11 cellular contexts compared by ENCODE assay signal in genomic region chr3:196219970-196220311, GRCh38. TPM values are rescaled to one million over a fixed set of nuclear protein-coding genes. Genes with fewer than 3 reads are reported as not detected.
A peak's percentile ranks its signal among the peaks of the same experiment; 100 is the strongest.
DNase-seq lines count a peak whose midpoint lies in the region; ATAC-seq and TF ChIP-seq lines count a peak whose summit lies in the region.
"Had no signal": no experiment of that assay in that cellular context is flagged by ENCODE, and none has a peak within 500 bp of the region (broad histone marks: within the 10 kb centered on the region; RNA-seq: fewer than 3 reads in every experiment).

No MANE protein-coding gene starts in this region.

- 80% methylated on average over 19 of the region's 19 CpGs for WGBS in right cardiac atrium
- 90% methylated on average over 19 of the region's 19 CpGs for WGBS in mesenchymal stem cell

- H3K4me2 ChIP-seq in mesenchymal stem cell (ENCODE audit: low read length, poor library complexity, severe bottlenecking): no peak overlapping the region

- H4K8ac ChIP-seq in mesenchymal stem cell (ENCODE audit: low read length): no peak overlapping the region

- no peak overlapping the region for H2BK12ac ChIP-seq in mesenchymal stem cell (ENCODE audit: low read length in 2 of 2)

- no peak for TF ChIP-seq CTCF in type B pancreatic cell (conservative IDR thresholded peaks at IDR 0.05)

- H3K9me3 Mint-ChIP-seq in activated T-helper 17 cell treated with anti-CD3 and anti-CD28 coated beads, Interleukin-2, amount 50 U/mL, for 72 hours: no peaks in the 10 kb centered on the region
- no peaks in the 10 kb centered on the region for H3K9me3 Mint-ChIP-seq in type B pancreatic cell

- no peak overlapping the region for H2BK120ac ChIP-seq in mesenchymal stem cell (ENCODE audit: low read depth, low read length)

- H2BK15ac ChIP-seq in mesenchymal stem cell (ENCODE audit: low read depth, poor library complexity, severe bottlenecking): no peak overlapping the region

- H3K79me1 ChIP-seq in mesenchymal stem cell (replicated peaks; ENCODE audit: low read length, poor library complexity, severe bottlenecking): no peaks in the 10 kb centered on the region

- no peak overlapping the region for H2AK5ac ChIP-seq in mesenchymal stem cell (ENCODE audit: low read length, severe bottlenecking)

- no peak overlapping the region for H4K91ac ChIP-seq in mesenchymal stem cell (ENCODE audit: low read length)

- H3K4me3 Mint-ChIP-seq in activated T-helper 17 cell treated with anti-CD3 and anti-CD28 coated beads, Interleukin-2, amount 50 U/mL, for 72 hours: peak overlapping the region; percentile 80
- H3K4me3 Mint-ChIP-seq in type B pancreatic cell: no peak overlapping the region

- H3K27ac ChIP-seq in right cardiac atrium (ENCODE audit: low read length) (no peak overlapping the region), mesenchymal stem cell (ENCODE audit: low read length, poor library complexity, severe bottlenecking) (peak overlapping the region; percentile 0)
- H3K27ac ChIP-seq: thyroid gland had no signal

- no peak overlapping the region for H2BK5ac ChIP-seq in mesenchymal stem cell (ENCODE audit: low read depth, low read length, poor library complexity, severe bottlenecking)

- H3K9ac ChIP-seq in mesenchymal stem cell (ENCODE audit: low read length): peak overlapping the region; percentile 77

- no peaks in the 10 kb centered on the region for H3K36me3 ChIP-seq in mesenchymal stem cell (ENCODE audit: control insufficient read depth in 1 of 2, insufficient read depth in 2 of 2, low read depth in 1 of 2, low read length in 2 of 2)
- H3K36me3 ChIP-seq: thyroid gland had no signal

- ATAC-seq in right cardiac atrium (peak; percentile 6 to 21), GM21529 (IDR thresholded peaks at IDR 0.05; ENCODE audit: unreplicated experiment) (no peak)
- ATAC-seq in activated T-helper 17 cell treated with anti-CD3 and anti-CD28 coated beads, Interleukin-2, amount 50 U/mL, for 72 hours (replicated peaks): no peak

- no peak overlapping the region for H3K18ac ChIP-seq in mesenchymal stem cell (ENCODE audit: low read depth in 1 of 2, low read length in 2 of 2)

- no peaks in the 10 kb centered on the region for H3K4me1 ChIP-seq in right cardiac atrium (ENCODE audit: control insufficient read depth, insufficient read depth, low read length)
- peaks cover 13% of the 10 kb centered on the region for H3K4me1 ChIP-seq in mesenchymal stem cell (ENCODE audit: control insufficient read depth, insufficient read depth, low read depth, low read length)

- H2AFZ ChIP-seq in mesenchymal stem cell (ENCODE audit: low read depth, low read length): no peak overlapping the region

- H3K27me3 Mint-ChIP-seq in activated T-helper 17 cell treated with anti-CD3 and anti-CD28 coated beads, Interleukin-2, amount 50 U/mL, for 72 hours: no peaks in the 10 kb centered on the region
- peaks cover 3% of the 10 kb centered on the region for H3K27me3 Mint-ChIP-seq in type B pancreatic cell

- H3K14ac ChIP-seq in mesenchymal stem cell (ENCODE audit: low read length in 2 of 2): no peak overlapping the region

- H3K9me3 ChIP-seq in right cardiac atrium (ENCODE audit: control insufficient read depth, low read length) (no peaks in the 10 kb centered on the region), mesenchymal stem cell (ENCODE audit: control insufficient read depth, low read length) (no peaks in the 10 kb centered on the region)
- H3K9me3 ChIP-seq: thyroid gland had no signal

- H3K4ac ChIP-seq in mesenchymal stem cell (ENCODE audit: low read depth in 1 of 2, low read length in 2 of 2): no peak overlapping the region

- H3K23ac ChIP-seq in mesenchymal stem cell (ENCODE audit: low read length in 2 of 2): no peak overlapping the region

- no peak for DNase-seq in right cardiac atrium
- no peak for DNase-seq in cardiac septum (ENCODE audit: low spot score)
- DNase-seq in mesenchymal stem cell: no peak
- DNase-seq in type B pancreatic cell (ENCODE audit: extremely low spot score, unreplicated experiment): peak; percentile 63
- no peak for DNase-seq in retina
- DNase-seq in occipital lobe (lab: John Stamatoyannopoulos, UW): no peak
- DNase-seq: Calu3, thyroid gland had no signal

- no peak overlapping the region for H3K4me3 ChIP-seq in right cardiac atrium (ENCODE audit: low read length)
- H3K4me3 ChIP-seq in mesenchymal stem cell (ENCODE audit: insufficient read depth in 1 of 2, low read depth in 1 of 2, low read length in 2 of 2): peak overlapping the region in 1 of 2 experiments; percentile 74
- H3K4me3 ChIP-seq: thyroid gland had no signal

- H3K4me1 Mint-ChIP-seq in activated T-helper 17 cell treated with anti-CD3 and anti-CD28 coated beads, Interleukin-2, amount 50 U/mL, for 72 hours: peaks cover 11% of the 10 kb centered on the region
- H3K4me1 Mint-ChIP-seq in type B pancreatic cell (ENCODE audit: unreplicated experiment): peaks cover 12% of the 10 kb centered on the region

- no peaks in the 10 kb centered on the region for H3K36me3 Mint-ChIP-seq in activated T-helper 17 cell treated with anti-CD3 and anti-CD28 coated beads, Interleukin-2, amount 50 U/mL, for 72 hours (ENCODE audit: low read depth)
- no peaks in the 10 kb centered on the region for H3K36me3 Mint-ChIP-seq in type B pancreatic cell

- no peaks in the 10 kb centered on the region for H3K27me3 ChIP-seq in right cardiac atrium (ENCODE audit: control insufficient read depth, insufficient read depth)
- H3K27me3 ChIP-seq in mesenchymal stem cell (ENCODE audit: control insufficient read depth in 1 of 2, insufficient read depth in 1 of 2, low read length in 2 of 2): peaks cover 0 to 16% of the 10 kb centered on the region in 2 experiments
- H3K27me3 ChIP-seq: thyroid gland had no signal

- intact Hi-C loops in right cardiac atrium (cut with DNase I): no loop called here
- intact Hi-C loops in cardiac septum (cut with DNase I): no loop called here

- peak overlapping the region; percentile 88 for H3K27ac Mint-ChIP-seq in activated T-helper 17 cell treated with anti-CD3 and anti-CD28 coated beads, Interleukin-2, amount 50 U/mL, for 72 hours
- H3K27ac Mint-ChIP-seq in type B pancreatic cell: no peak overlapping the region

RNA-seq across cellular contexts. Expression of gene SLC51A, which starts 3.6 kb away (rescaled TPM):
- total RNA-seq in right cardiac atrium (under 1 TPM in 2 of 4 donors, not detected in 2; 0.23 to 0.68 TPM), cardiac septum (0.51 TPM), type B pancreatic cell (ENCODE audit: low replicate concordance) (3.7 and 4.7 TPM in 2 replicates), occipital lobe (not detected)
- polyA plus RNA-seq in right cardiac atrium: 0.81 TPM
- total RNA-seq in activated T-helper 17 cell treated with anti-CD3 and anti-CD28 coated beads, Interleukin-2, amount 50 U/mL, for 72 hours: not detected
- polyA plus RNA-seq in mesenchymal stem cell (2013, experiment 1 of 2): not detected
- polyA plus RNA-seq in mesenchymal stem cell (2013, experiment 2 of 2): not detected
- total RNA-seq: Calu3, LHCN-M2 had no signal

RNA-seq across cellular contexts. Expression of gene ZDHHC19, which starts 8.7 kb away (rescaled TPM):
- total RNA-seq in right cardiac atrium (not detected), cardiac septum (0.24 TPM), type B pancreatic cell (ENCODE audit: low replicate concordance) (0.85 TPM in 1 of 2 replicates, not detected in the other), occipital lobe (not detected)
- 1.9 TPM for polyA plus RNA-seq in right cardiac atrium
- total RNA-seq in activated T-helper 17 cell treated with anti-CD3 and anti-CD28 coated beads, Interleukin-2, amount 50 U/mL, for 72 hours: not detected
- not detected for polyA plus RNA-seq in mesenchymal stem cell (2013, experiment 1 of 2)
- not detected for polyA plus RNA-seq in mesenchymal stem cell (2013, experiment 2 of 2)
- total RNA-seq: Calu3, LHCN-M2, thyroid gland had no signal

Comparison
In these comparisons a context has a peak if more than half of its experiments do, and no peak if none do; other contexts are left out.
1. ATAC-seq: peak in right cardiac atrium (2 of 2); none in activated T-helper 17 cell treated with anti-CD3 and anti-CD28 coated beads, Interleukin-2, amount 50 U/mL, for 72 hours (single experiment) and GM21529 (single experiment).